ENCODE assay signal across 8 cellular contexts in genomic region chr7:155804897-155805825, GRCh38. TPM values are rescaled to one million over a fixed set of nuclear protein-coding genes. Genes with fewer than 3 reads are reported as not detected.
DNase-seq lines count a peak whose midpoint lies in the region; ATAC-seq and TF ChIP-seq lines count a peak whose summit lies in the region.

No MANE protein-coding gene starts in this region.

- H3K9me2 ChIP-seq in MM.1S (replicated peaks; ENCODE audit: insufficient read depth, low read length), result no peaks in the 10 kb centered on the region

- no peaks in the 10 kb centered on the region for H3F3A ChIP-seq in MM.1S (ENCODE audit: insufficient read depth, low read length)

- H3K27ac ChIP-seq in MM.1S (ENCODE audit: low read length), result no peak overlapping the region

- H3K36me3 ChIP-seq in BJ (ENCODE audit: control insufficient read depth, insufficient read depth, low read length) (no peaks in the 10 kb centered on the region), MM.1S (replicated peaks; ENCODE audit: insufficient read depth, low read length) (no peaks in the 10 kb centered on the region)

- peak overlapping the region; percentile 25 for H3K4me3 ChIP-seq in BJ (ENCODE audit: low read depth, low read length)
- peak overlapping the region; percentile 52 for H3K4me3 ChIP-seq in MM.1S (ENCODE audit: low read length)

- H3K27me3 ChIP-seq in BJ (ENCODE audit: control insufficient read depth, insufficient read depth, low read length) (peaks cover 52% of the 10 kb centered on the region), MM.1S (replicated peaks; ENCODE audit: insufficient read depth, low read length) (peaks cover 78% of the 10 kb centered on the region)

- peaks cover 6% of the 10 kb centered on the region; the same call in 1 of the 2 replicates for H3K4me1 ChIP-seq in MM.1S (ENCODE audit: low read length)

- TF ChIP-seq CTCF in BJ (IDR thresholded peaks at IDR 0.05; ENCODE audit: insufficient read depth, low read depth, low read length), result peak; percentile 42
- TF ChIP-seq CTCF in MM.1S (IDR thresholded peaks at IDR 0.05; ENCODE audit: low read length), result peak; percentile 42

- H3K79me2 ChIP-seq in MM.1S (ENCODE audit: low read length), result no peaks in the 10 kb centered on the region

- DNase-seq in BJ (ENCODE audit: low read depth) (no peak), MM.1S (peak; percentile 57), dermis blood vessel endothelial cell (peak; percentile 84), medulla oblongata (ENCODE audit: extremely low spot score) (peak; percentile 27), RKO (ENCODE audit: low spot score) (no peak)
- DNase-seq in activated CD4-positive, alpha-beta T cell treated with anti-CD3 and anti-CD28 coated beads for 48 hours, result peak; percentile 70
- DNase-seq in stimulated activated CD8-positive, alpha-beta memory T cell treated with anti-CD3 and anti-CD28 coated beads, Interleukin-15, amount 100 ng/mL, for 48 hours (ENCODE audit: low read depth in 2 of 2), result peak; percentile 37 to 42

- CTCF ChIA-PET in BJ (lab: Yijun Ruan, JAX), result interaction anchor here (0.6 to 1.7 kb wide), 6 partner anchors 8 to 1193 kb away, joined by 3 to 4 read pairs (median 3); no protein-coding TSS in a partner anchor

- ATAC-seq in GM19372 (IDR thresholded peaks at IDR 0.05; ENCODE audit: low read depth, unreplicated experiment), result peak; percentile 47

- H4K20me1 ChIP-seq in MM.1S (ENCODE audit: insufficient read depth, low read length), result no peaks in the 10 kb centered on the region

- no peak overlapping the region for H3K9ac ChIP-seq in MM.1S (ENCODE audit: low read length)

- POLR2A ChIA-PET in BJ (lab: Charles Lee), result interaction anchor here (0.6 kb wide), 1 partner anchor 1027 kb away, joined by 3 read pairs; no protein-coding TSS in a partner anchor

- H3K9me3 ChIP-seq in MM.1S (replicated peaks; ENCODE audit: insufficient read depth, low read length), result no peaks in the 10 kb centered on the region

- peak overlapping the region; percentile 71 for H3K4me2 ChIP-seq in MM.1S (ENCODE audit: low read depth, low read length)

- peak overlapping the region; percentile 63 for H2AFZ ChIP-seq in MM.1S (ENCODE audit: low read length)

RNA-seq across cellular contexts. Expression of gene SHH, which starts 7.1 kb away (rescaled TPM):
- polyA plus RNA-seq in BJ (2011; rRNA removed), result not detected in 2 replicates
- not detected in 2 replicates for polyA minus RNA-seq in BJ (2011; rRNA and poly(A)+ RNA removed)
- 0.05 TPM in 1 of 2 replicates, not detected in the other for total RNA-seq in dermis blood vessel endothelial cell

Comparison
In these comparisons a context has a peak if more than half of its experiments do, and no peak if none do; other contexts are left out.
1. DNase-seq: peak in MM.1S (single experiment), activated CD4-positive, alpha-beta T cell treated with anti-CD3 and anti-CD28 coated beads for 48 hours (single experiment), dermis blood vessel endothelial cell (single experiment), medulla oblongata (single experiment) and stimulated activated CD8-positive, alpha-beta memory T cell treated with anti-CD3 and anti-CD28 coated beads, Interleukin-15, amount 100 ng/mL, for 48 hours (2 of 2); none in BJ (single experiment) and RKO (single experiment).